Comparison of ENCODE assay signal across 8 cellular contexts in the genomic region with DNA sequence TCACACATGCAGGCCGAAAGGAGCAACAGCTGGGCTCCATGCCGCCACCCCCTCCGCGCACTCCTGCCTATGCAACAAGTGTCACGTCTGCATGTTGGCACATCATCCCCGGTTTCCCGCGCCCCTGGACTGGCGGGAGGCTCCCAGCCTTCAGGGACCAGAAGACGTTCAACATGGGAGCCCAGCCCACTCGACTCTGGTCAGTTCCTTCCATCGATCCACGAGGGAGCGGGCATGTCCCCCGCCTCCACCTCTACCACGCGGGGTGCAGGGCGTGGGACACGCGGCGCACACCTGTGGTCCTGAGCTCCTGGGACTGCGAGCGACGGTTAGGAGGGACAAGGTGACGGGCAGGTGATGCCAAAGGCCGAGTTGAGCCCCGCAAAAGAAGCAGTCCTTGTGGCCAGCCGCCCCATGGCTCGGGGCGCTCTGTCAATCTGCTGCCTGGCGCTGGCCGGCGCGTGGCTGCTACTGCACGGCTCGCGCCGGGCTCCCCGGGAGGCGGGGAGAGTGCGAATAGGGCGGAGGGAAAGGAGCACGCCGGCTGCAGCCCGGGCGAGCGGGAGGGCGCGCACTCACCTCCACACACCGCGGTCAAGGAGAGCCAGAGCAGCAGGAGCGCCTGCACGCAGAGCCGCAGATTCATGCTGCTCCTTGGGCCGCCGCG. TPM values are rescaled to one million over a fixed set of nuclear protein-coding genes. Genes with fewer than 3 reads are reported as not detected.
DNase-seq lines count a peak whose midpoint lies in the region; ATAC-seq, FAIRE-seq and TF ChIP-seq lines count a peak whose summit lies in the region.

No MANE protein-coding gene starts in this region.

- TF ChIP-seq CTCF in A549 (IDR thresholded peaks at IDR 0.05) (no peak), GM13976 (IDR thresholded peaks at IDR 0.05; ENCODE audit: borderline replicate concordance, control extremely low read depth, extremely low read depth, insufficient read depth, missing control alignments) (no peak)

- ATAC-seq in A549 (peak; percentile 59 to 79), HG03469 (IDR thresholded peaks at IDR 0.05; ENCODE audit: unreplicated experiment) (no peak)

- H3K4me1 ChIP-seq in A549 (peaks cover 7% of the 10 kb centered on the region; the same call in 2 of the 3 replicates), iPS DF 6.9 (ENCODE audit: control insufficient read depth, insufficient read depth, low read length) (no peaks in the 10 kb centered on the region), skeletal muscle satellite cell (ENCODE audit: control insufficient read depth, insufficient read depth, low read length) (no peaks in the 10 kb centered on the region)

- POLR2A ChIA-PET in A549 (lab: Yijun Ruan, JAX) = interaction anchor here (0.6 kb wide), 1 partner anchor 23 kb away, joined by 3 read pairs; no protein-coding TSS in a partner anchor

- peaks cover 14% of the 10 kb centered on the region for H3K4me1 Mint-ChIP-seq in activated naive CD4-positive, alpha-beta T cell treated with anti-CD3 and anti-CD28 coated beads, Interleukin-2, amount 10 ng/mL, durations not matched to agents 7 days and 5 days

- H3K4me2 ChIP-seq in A549 = peak overlapping the region; percentile 86
- peak overlapping the region; percentile 90 for H3K4me2 ChIP-seq in skeletal muscle satellite cell (ENCODE audit: low read length)

- CTCF ChIA-PET in A549 (lab: Yijun Ruan, JAX) = interaction anchor here (0.8 to 5.2 kb wide), 14 partner anchors 9 to 169 kb away, joined by 3 to 60 read pairs (median 5); no protein-coding TSS in a partner anchor
- CTCF ChIA-PET in activated naive CD4-positive, alpha-beta T cell treated with anti-CD3 and anti-CD28 coated beads, Interleukin-2, amount 10 ng/mL, durations not matched to agents 7 days and 5 days (lab: Charles Lee) = interaction anchor here (1.2 to 4.2 kb wide), 7 partner anchors 17 to 271 kb away, joined by 3 to 24 read pairs (median 5); no protein-coding TSS in a partner anchor

- no peak overlapping the region for H3K9ac ChIP-seq in skeletal muscle satellite cell (ENCODE audit: low read depth, low read length)

- no peak for TF ChIP-seq RAD21 in A549 (conservative IDR thresholded peaks at IDR 0.05 in 1 of 2, IDR thresholded peaks at IDR 0.05 in 1 of 2)

- no peak overlapping the region for H3K27ac Mint-ChIP-seq in activated naive CD4-positive, alpha-beta T cell treated with anti-CD3 and anti-CD28 coated beads, Interleukin-2, amount 10 ng/mL, durations not matched to agents 7 days and 5 days

- no peak; the same call in 1 of the 2 replicates for TF ChIP-seq POLR2A in A549 (IDR thresholded peaks at IDR 0.05; ENCODE audit: low read length)

- peak overlapping the region; percentile 66 for H3K4me3 Mint-ChIP-seq in activated naive CD4-positive, alpha-beta T cell treated with anti-CD3 and anti-CD28 coated beads, Interleukin-2, amount 10 ng/mL, durations not matched to agents 7 days and 5 days

- H3K36me3 ChIP-seq in iPS DF 6.9 (ENCODE audit: control insufficient read depth, insufficient read depth, low read length) (no peaks in the 10 kb centered on the region), skeletal muscle satellite cell (ENCODE audit: insufficient read depth, low read length) (no peaks in the 10 kb centered on the region)

- no peaks in the 10 kb centered on the region for H3K9me3 ChIP-seq in A549
- H3K9me3 ChIP-seq in iPS DF 6.9 (ENCODE audit: control insufficient read depth, insufficient read depth, low read length) = no peaks in the 10 kb centered on the region
- no peaks in the 10 kb centered on the region for H3K9me3 ChIP-seq in skeletal muscle satellite cell (replicated peaks; ENCODE audit: low read length)

- peak; percentile 21 to 35 for DNase-seq in A549 (ENCODE audit: low read depth in 1 of 2, low spot score in 1 of 2)
- DNase-seq in GM13976 (ENCODE audit: low spot score) = peak; percentile 44
- DNase-seq in HuH-7 (ENCODE audit: low spot score) = peak; percentile 49
- peak; percentile 48 for DNase-seq in activated naive CD4-positive, alpha-beta T cell treated with anti-CD3 and anti-CD28 coated beads, Interleukin-2, amount 10 ng/mL, durations not matched to agents 7 days and 5 days
- no peak for DNase-seq in iPS DF 6.9 (ENCODE audit: low read depth, low spot score)
- no peak for DNase-seq in putamen (ENCODE audit: low spot score)

- FAIRE-seq in A549 (lab: Jason Lieb, UNC) = no peak

- TF ChIP-seq EP300 in A549 (IDR thresholded peaks at IDR 0.05) = no peak

- H3K27me3 Mint-ChIP-seq in activated naive CD4-positive, alpha-beta T cell treated with anti-CD3 and anti-CD28 coated beads, Interleukin-2, amount 10 ng/mL, durations not matched to agents 7 days and 5 days = peaks cover 61% of the 10 kb centered on the region

- H3K27ac ChIP-seq in A549 = peak overlapping the region; percentile 55 to 87; a peak in 5 of 6 replicates
- no peak overlapping the region for H3K27ac ChIP-seq in iPS DF 6.9 (ENCODE audit: low read length)

- H3K4me3 ChIP-seq in A549 = peak overlapping the region; percentile 50
- H3K4me3 ChIP-seq in iPS DF 6.9 (ENCODE audit: low read length) = peak overlapping the region; percentile 17; the same call in 1 of the 2 replicates
- H3K4me3 ChIP-seq in skeletal muscle satellite cell (ENCODE audit: low read length) = peak overlapping the region; percentile 69

- no peaks in the 10 kb centered on the region for H3K9me3 Mint-ChIP-seq in activated naive CD4-positive, alpha-beta T cell treated with anti-CD3 and anti-CD28 coated beads, Interleukin-2, amount 10 ng/mL, durations not matched to agents 7 days and 5 days

- in situ Hi-C loops in GM13976 (cut with MboI; ENCODE audit: low sequenced_read_pairs, unreplicated experiment) = no loop called here

- WGBS in A549 (ENCODE audit: missing lambda C conversion rate) = 87% methylated on average over 14 of the region's 57 CpGs
- no CpG with 5 or more reads among the region's 57 CpGs for WGBS in iPS DF 6.9 (ENCODE audit: insufficient coverage, insufficient read length)

- no peaks in the 10 kb centered on the region for H3K36me3 Mint-ChIP-seq in activated naive CD4-positive, alpha-beta T cell treated with anti-CD3 and anti-CD28 coated beads, Interleukin-2, amount 10 ng/mL, durations not matched to agents 7 days and 5 days

- H3K27me3 ChIP-seq in iPS DF 6.9 (ENCODE audit: control insufficient read depth, insufficient read depth, low read length) (peaks cover 16% of the 10 kb centered on the region; the same call in 1 of the 2 replicates), skeletal muscle satellite cell (ENCODE audit: control insufficient read depth, insufficient read depth, low read length) (peaks cover 9% of the 10 kb centered on the region)

TF ChIP-seq in A549, 52 proteins besides CTCF, POLR2A, EP300 and RAD21:
- TF ChIP-seq RFX5 (IDR thresholded peaks at IDR 0.05) (no peak), RCOR1 (IDR thresholded peaks at IDR 0.05; ENCODE audit: low read depth, low read length) (no peak)
- TF ChIP-seq, protein P1, sequence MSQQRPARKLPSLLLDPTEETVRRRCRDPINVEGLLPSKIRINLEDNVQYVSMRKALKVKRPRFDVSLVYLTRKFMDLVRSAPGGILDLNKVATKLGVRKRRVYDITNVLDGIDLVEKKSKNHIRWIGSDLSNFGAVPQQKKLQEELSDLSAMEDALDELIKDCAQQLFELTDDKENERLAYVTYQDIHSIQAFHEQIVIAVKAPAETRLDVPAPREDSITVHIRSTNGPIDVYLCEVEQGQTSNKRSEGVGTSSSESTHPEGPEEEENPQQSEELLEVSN (IDR thresholded peaks at IDR 0.05; ENCODE audit: borderline replicate concordance, low read depth) = peak; percentile 51
- TF ChIP-seq, protein P2, sequence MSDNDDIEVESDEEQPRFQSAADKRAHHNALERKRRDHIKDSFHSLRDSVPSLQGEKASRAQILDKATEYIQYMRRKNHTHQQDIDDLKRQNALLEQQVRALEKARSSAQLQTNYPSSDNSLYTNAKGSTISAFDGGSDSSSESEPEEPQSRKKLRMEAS (IDR thresholded peaks at IDR 0.05) = peak; percentile 54; the same call in 1 of the 2 replicates

RNA-seq across cellular contexts. Expression of a gene that starts 0.6 kb away (rescaled TPM):
- polyA plus RNA-seq in A549 (2011; rRNA removed) = 0.15 and 0.18 TPM in 2 replicates
- polyA plus RNA-seq in A549 (2012; cell fraction: cytosol; rRNA removed) = 0.70 and 1.0 TPM in 2 replicates
- 0.76 and 0.82 TPM in 2 replicates for polyA plus RNA-seq in A549 (2012; cell fraction: nucleus; rRNA removed)
- polyA plus RNA-seq in A549 (2017; fragmentation: RNase III; extraction: RNeasy Plus Mini Kit Qiagen cat#74134 plus additional on column Dnase treatment) = 0.74 to 0.77 TPM (median 0.75 TPM) in 3 replicates
- polyA minus RNA-seq in A549 (2011; rRNA and poly(A)+ RNA removed) = 0.10 and 0.21 TPM in 2 replicates
- total RNA-seq in skeletal muscle satellite cell (2012; rRNA removed) = 2.0 and 9.0 TPM in 2 replicates

Comparison
In these comparisons a context has a peak if more than half of its experiments do, and no peak if none do; other contexts are left out.
1. DNase-seq: peak in A549 (2 of 2), GM13976 (single experiment), HuH-7 (single experiment) and activated naive CD4-positive, alpha-beta T cell treated with anti-CD3 and anti-CD28 coated beads, Interleukin-2, amount 10 ng/mL, durations not matched to agents 7 days and 5 days (single experiment); none in iPS DF 6.9 (single experiment) and putamen (single experiment).
2. H3K4me3 ChIP-seq: peak in every context shown above with its lines; median percentile 69 in skeletal muscle satellite cell; 50 in A549; 17 in iPS DF 6.9.